Comparison of ENCODE assay signal across 7 cellular contexts in the genomic region with DNA sequence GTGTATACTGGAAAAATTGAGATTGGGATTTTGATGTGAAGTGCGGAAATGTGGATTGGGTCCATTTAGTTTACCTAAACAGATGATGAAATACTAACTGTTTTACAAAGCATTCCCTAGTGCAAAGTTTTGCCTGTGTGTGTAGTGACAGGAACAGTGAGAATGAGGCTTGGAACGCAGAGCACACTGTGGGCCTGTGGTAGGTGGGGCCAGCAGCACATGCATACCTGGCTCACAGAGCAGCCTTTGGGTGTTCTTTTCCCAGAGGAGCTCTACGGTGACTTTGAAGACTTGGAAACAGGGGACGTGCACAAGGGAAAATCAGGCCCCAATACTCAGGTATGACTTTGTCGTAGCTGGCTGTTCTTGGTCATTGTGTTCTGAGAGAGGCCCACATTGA. TPM values are rescaled to one million over a fixed set of nuclear protein-coding genes. Genes with fewer than 3 reads are reported as not detected.
DNase-seq lines count a peak whose midpoint lies in the region; ATAC-seq and TF ChIP-seq lines count a peak whose summit lies in the region.
"Not testable (repeated sequence)": the region's sequence is repeated elsewhere in the genome, so short reads cannot be mapped to it uniquely, and the experiment has no call there.

No MANE protein-coding gene starts in this region.

- H3K4me2 ChIP-seq in GM23338, result peak overlapping the region; percentile 28
- not testable (repeated sequence) for H3K4me2 ChIP-seq in mesendoderm (ENCODE audit: low read length)

- not testable (repeated sequence) for ATAC-seq in GM23338; stimulated activated naive B cell treated with anti-CD40 and anti-IgM and Interleukin-4, amounts not matched to agents 10 μg/mL and 1 μg/mL and 100 μg/mL, for 72 hours (replicated peaks)

- not testable (repeated sequence) for H3K18ac ChIP-seq in mesendoderm (ENCODE audit: low read length)

- not testable (repeated sequence) for H3F3A ChIP-seq in GM23338 (replicated peaks; ENCODE audit: low read depth)

- not testable (repeated sequence) for H2BK120ac ChIP-seq in mesendoderm (ENCODE audit: low read depth, low read length)

- H4K20me1 ChIP-seq in GM23338 (replicated peaks; ENCODE audit: insufficient read depth), result not testable (repeated sequence)

- TF ChIP-seq CTCF in GM23338 (conservative IDR thresholded peaks at IDR 0.05; ENCODE audit: low read depth in 2 of 2); endodermal cell (conservative IDR thresholded peaks at IDR 0.05): not testable (repeated sequence)

- H3K27me3 Mint-ChIP-seq in GM23338 (ENCODE audit: insufficient read depth, low read depth, poor library complexity); activated T-cell treated with anti-CD3 and anti-CD28 coated beads, Interleukin-2, amount 50 U/mL, for 24 hours; endodermal cell (ENCODE audit: insufficient read depth); stimulated activated naive B cell treated with anti-CD40 and anti-IgM and Interleukin-4, amounts not matched to agents 10 μg/mL and 1 μg/mL and 100 μg/mL, for 72 hours: not testable (repeated sequence)

- not testable (repeated sequence) for H3K23ac ChIP-seq in mesendoderm (ENCODE audit: low read length)

- not testable (repeated sequence) for H3K27me3 ChIP-seq in GM23338 (ENCODE audit: insufficient read depth); HUES64 (ENCODE audit: insufficient read depth, low read length); endodermal cell (ENCODE audit: control insufficient read depth, insufficient read depth, low read length, poor library complexity, severe bottlenecking); iPS-18a (ENCODE audit: control insufficient read depth, insufficient read depth, low read length); mesendoderm (ENCODE audit: insufficient read depth, low read length, poor library complexity)

- H3K4me3 ChIP-seq in GM23338, result peak overlapping the region; percentile 12; the same call in 1 of the 2 replicates
- H3K4me3 ChIP-seq in HUES64 (ENCODE audit: low read length), result peak overlapping the region; percentile 33
- not testable (repeated sequence) for H3K4me3 ChIP-seq in endodermal cell (ENCODE audit: low read length); mesendoderm (ENCODE audit: low read length)
- H3K4me3 ChIP-seq in iPS-18a (ENCODE audit: low read length), result peak overlapping the region; percentile 44

- not testable (repeated sequence) for H2BK15ac ChIP-seq in mesendoderm (replicated peaks; ENCODE audit: low read depth)

- H3K4ac ChIP-seq in mesendoderm (ENCODE audit: low read depth, low read length), result not testable (repeated sequence)

- H3K27ac ChIP-seq in GM23338 (ENCODE audit: low read depth) (peak overlapping the region; percentile 87), HUES64 (ENCODE audit: low read depth, low read length) (peak overlapping the region; percentile 90), iPS-18a (ENCODE audit: low read length) (peak overlapping the region; percentile 84)
- not testable (repeated sequence) for H3K27ac ChIP-seq in endodermal cell (ENCODE audit: low read depth, low read length); mesendoderm (ENCODE audit: low read depth, low read length)

- peak overlapping the region; percentile 55; the same call in 1 of the 2 replicates for H3K9ac ChIP-seq in HUES64 (ENCODE audit: low read depth, low read length)
- not testable (repeated sequence) for H3K9ac ChIP-seq in endodermal cell (ENCODE audit: extremely low read depth, low read length, poor library complexity, severe bottlenecking); mesendoderm (ENCODE audit: low read length)
- peak overlapping the region; percentile 61 for H3K9ac ChIP-seq in iPS-18a (ENCODE audit: low read length)

- peak overlapping the region; percentile 93 for H3K27ac Mint-ChIP-seq in GM23338
- peak overlapping the region; percentile 50 for H3K27ac Mint-ChIP-seq in activated T-cell treated with anti-CD3 and anti-CD28 coated beads, Interleukin-2, amount 50 U/mL, for 24 hours
- H3K27ac Mint-ChIP-seq in endodermal cell, result peak overlapping the region; percentile 88
- peak overlapping the region; percentile 25 for H3K27ac Mint-ChIP-seq in stimulated activated naive B cell treated with anti-CD40 and anti-IgM and Interleukin-4, amounts not matched to agents 10 μg/mL and 1 μg/mL and 100 μg/mL, for 72 hours

- H3K36me3 ChIP-seq in GM23338 (ENCODE audit: insufficient read depth) (peaks cover 13% of the 10 kb centered on the region), HUES64 (ENCODE audit: insufficient read depth, low read length) (peaks cover 43% of the 10 kb centered on the region), endodermal cell (ENCODE audit: control insufficient read depth, insufficient read depth, low read length) (peaks cover 41% of the 10 kb centered on the region), iPS-18a (ENCODE audit: control insufficient read depth, low read depth, low read length) (peaks cover 27% of the 10 kb centered on the region)
- H3K36me3 ChIP-seq in mesendoderm (ENCODE audit: control insufficient read depth, insufficient read depth, low read length), result not testable (repeated sequence)

- H4K5ac ChIP-seq in mesendoderm (ENCODE audit: low read length), result not testable (repeated sequence)

- peaks cover 18% of the 10 kb centered on the region for H3K9me3 Mint-ChIP-seq in GM23338
- H3K9me3 Mint-ChIP-seq in activated T-cell treated with anti-CD3 and anti-CD28 coated beads, Interleukin-2, amount 50 U/mL, for 24 hours, result not testable (repeated sequence)
- peaks cover 20% of the 10 kb centered on the region for H3K9me3 Mint-ChIP-seq in endodermal cell
- H3K9me3 Mint-ChIP-seq in stimulated activated naive B cell treated with anti-CD40 and anti-IgM and Interleukin-4, amounts not matched to agents 10 μg/mL and 1 μg/mL and 100 μg/mL, for 72 hours, result peaks cover 12 to 14% of the 10 kb centered on the region in 2 donors

- not testable (repeated sequence) for H2AK5ac ChIP-seq in mesendoderm (ENCODE audit: low read length)

- H3K4me1 Mint-ChIP-seq in GM23338 (peaks cover 64% of the 10 kb centered on the region), endodermal cell (peaks cover 27% of the 10 kb centered on the region)
- H3K4me1 Mint-ChIP-seq in activated T-cell treated with anti-CD3 and anti-CD28 coated beads, Interleukin-2, amount 50 U/mL, for 24 hours (ENCODE audit: low read depth), result peaks cover 31% of the 10 kb centered on the region
- not testable (repeated sequence) for H3K4me1 Mint-ChIP-seq in stimulated activated naive B cell treated with anti-CD40 and anti-IgM and Interleukin-4, amounts not matched to agents 10 μg/mL and 1 μg/mL and 100 μg/mL, for 72 hours

- H3K79me1 ChIP-seq in mesendoderm (ENCODE audit: low read length), result not testable (repeated sequence)

- not testable (repeated sequence) for H2AFZ ChIP-seq in GM23338

- H3K9me3 ChIP-seq in HUES64 (ENCODE audit: insufficient read depth, low read depth, low read length); endodermal cell (ENCODE audit: control insufficient read depth, low read length); iPS-18a (ENCODE audit: control insufficient read depth, low read depth, low read length): not testable (repeated sequence)

- 30% methylated on average over 5 of the region's 5 CpGs for WGBS in HUES64
- 59 to 83% methylated on average over 1 to 5 of the region's 5 CpGs for WGBS in endodermal cell (ENCODE audit: insufficient coverage in 1 of 2, insufficient read length in 1 of 2), 2 experiments
- WGBS in mesendoderm (ENCODE audit: extremely low coverage, insufficient coverage, low lambda C conversion rate), result 100% methylated on average over 1 of the region's 5 CpGs

- H3K56ac ChIP-seq in mesendoderm (ENCODE audit: low read length), result peak overlapping the region; percentile 12

- H3K36me3 Mint-ChIP-seq in GM23338 (ENCODE audit: low read depth) (peaks cover 83% of the 10 kb centered on the region), endodermal cell (ENCODE audit: low read depth) (peaks cover 75% of the 10 kb centered on the region)
- H3K36me3 Mint-ChIP-seq in activated T-cell treated with anti-CD3 and anti-CD28 coated beads, Interleukin-2, amount 50 U/mL, for 24 hours (ENCODE audit: low read depth), result peaks cover 97% of the 10 kb centered on the region
- H3K36me3 Mint-ChIP-seq in stimulated activated naive B cell treated with anti-CD40 and anti-IgM and Interleukin-4, amounts not matched to agents 10 μg/mL and 1 μg/mL and 100 μg/mL, for 72 hours, result peaks cover 62 to 89% of the 10 kb centered on the region in 2 donors

- H3K79me2 ChIP-seq in GM23338 (replicated peaks; ENCODE audit: insufficient read depth), result peaks cover 45% of the 10 kb centered on the region
- not testable (repeated sequence) for H3K79me2 ChIP-seq in mesendoderm (ENCODE audit: control insufficient read depth, insufficient read depth, low read length)

- H3K4me1 ChIP-seq in GM23338 (ENCODE audit: insufficient read depth) (peaks cover 31% of the 10 kb centered on the region), HUES64 (ENCODE audit: insufficient read depth, low read length) (peaks cover 37% of the 10 kb centered on the region), iPS-18a (ENCODE audit: control insufficient read depth, low read depth, low read length) (peaks cover 27% of the 10 kb centered on the region)
- not testable (repeated sequence) for H3K4me1 ChIP-seq in endodermal cell (ENCODE audit: control insufficient read depth, insufficient read depth, low read length); mesendoderm (ENCODE audit: control insufficient read depth, low read depth, low read length)

- DNase-seq in GM23338 (ENCODE audit: low spot score), result peak; percentile 48
- not testable (repeated sequence) for DNase-seq in activated T-cell treated with anti-CD3 and anti-CD28 coated beads, Interleukin-2, amount 50 U/mL, for 24 hours; stimulated activated naive B cell treated with anti-CD40 and anti-IgM and Interleukin-4, amounts not matched to agents 10 μg/mL and 1 μg/mL and 100 μg/mL, for 72 hours
- DNase-seq in endodermal cell, result peak; percentile 72
- DNase-seq in mesendoderm, result peak; percentile 63

- H4K8ac ChIP-seq in mesendoderm (ENCODE audit: low read depth, low read length), result not testable (repeated sequence)

- not testable (repeated sequence) for H3K9me2 ChIP-seq in GM23338 (ENCODE audit: insufficient read depth)

- peak overlapping the region; percentile 65 for H3K4me3 Mint-ChIP-seq in GM23338
- H3K4me3 Mint-ChIP-seq in activated T-cell treated with anti-CD3 and anti-CD28 coated beads, Interleukin-2, amount 50 U/mL, for 24 hours; stimulated activated naive B cell treated with anti-CD40 and anti-IgM and Interleukin-4, amounts not matched to agents 10 μg/mL and 1 μg/mL and 100 μg/mL, for 72 hours: not testable (repeated sequence)
- peak overlapping the region; percentile 18 for H3K4me3 Mint-ChIP-seq in endodermal cell

- H2BK5ac ChIP-seq in mesendoderm (ENCODE audit: low read length), result not testable (repeated sequence)

RNA-seq across cellular contexts. Expression of gene BMS1, which starts 33.7 kb away (rescaled TPM):
- 37.1 and 37.7 TPM in 2 replicates for total RNA-seq in GM23338 (2014; rRNA removed; shearing (Covaris generic))
- polyA plus RNA-seq in GM23338 (2016; fragmentation: Nextera tagmentation; extraction: Ambion mirVana), result 22.1 and 26.4 TPM in 2 replicates
- 27.8 TPM for polyA plus RNA-seq in HUES64 (2013, experiment 1 of 2)
- polyA plus RNA-seq in HUES64 (2013, experiment 2 of 2), result 26.8 TPM
- total RNA-seq in endodermal cell, result 10 to 100 TPM; 19.8 to 24.2 TPM
- 18.5 TPM for polyA plus RNA-seq in endodermal cell (2013, experiment 1 of 2)
- 17.5 TPM for polyA plus RNA-seq in endodermal cell (2013, experiment 2 of 2)
- 32.4 TPM for polyA plus RNA-seq in mesendoderm (2013, experiment 1 of 2)
- polyA plus RNA-seq in mesendoderm (2013, experiment 2 of 2), result 32.6 TPM

Comparison
In these comparisons a context has a peak if more than half of its experiments do, and no peak if none do; other contexts are left out.
1. H3K27ac Mint-ChIP-seq: peak in every context shown above with its lines; median percentile 93 in GM23338; 88 in endodermal cell; 50 in activated T-cell treated with anti-CD3 and anti-CD28 coated beads, Interleukin-2, amount 50 U/mL, for 24 hours; 25 in stimulated activated naive B cell treated with anti-CD40 and anti-IgM and Interleukin-4, amounts not matched to agents 10 μg/mL and 1 μg/mL and 100 μg/mL, for 72 hours.